ENCODE assay signal across 7 cellular contexts in the genomic region with DNA sequence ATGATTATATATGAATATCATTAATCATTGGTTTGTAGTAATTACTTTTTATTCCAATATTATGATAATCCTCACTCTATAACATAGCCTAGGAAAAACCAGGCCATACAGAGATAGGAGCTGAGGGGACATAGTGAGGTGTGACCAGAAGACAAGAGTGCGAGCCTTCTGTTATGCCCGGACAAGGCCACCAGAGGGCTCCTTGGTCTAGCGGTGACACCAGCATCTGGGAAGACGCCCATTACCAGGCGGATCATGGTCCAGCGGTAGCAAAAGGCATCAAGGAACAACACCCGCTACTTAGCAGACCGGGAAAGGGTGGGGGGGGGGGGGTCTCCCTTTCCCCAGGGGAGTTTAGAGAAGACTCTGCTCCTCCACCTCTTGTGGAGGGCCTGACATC.
DNase-seq lines count a peak whose midpoint lies in the region; ATAC-seq and TF ChIP-seq lines count a peak whose summit lies in the region.
"Not testable (repeated sequence)": the region's sequence is repeated elsewhere in the genome, so short reads cannot be mapped to it uniquely, and the experiment has no call there.

No MANE protein-coding gene starts in this region.

- DNase-seq in EH (ENCODE audit: low read depth) = peak; percentile 54
- peak in 1 of 2 experiments; percentile 25 for DNase-seq in HL-60 (ENCODE audit: low read depth in 1 of 2, low spot score in 1 of 2)
- peak; percentile 39 for DNase-seq in activated CD8-positive, alpha-beta T cell treated with anti-CD3 and anti-CD28 coated beads for 36 hours
- DNase-seq in colonic mucosa = peak; percentile 45
- DNase-seq in left cardiac atrium = peak; percentile 39
- peak; percentile 8 for DNase-seq in neural crest cell (ENCODE audit: low read depth, low spot score)

- CTCF ChIA-PET in activated CD8-positive, alpha-beta T cell treated with anti-CD3 and anti-CD28 coated beads for 36 hours (lab: Charles Lee) = interaction anchor here (1.6 to 1.7 kb wide), 2 partner anchors 9 to 136 kb away, joined by 6 to 9 read pairs; no protein-coding TSS in a partner anchor

- not testable (repeated sequence) for H3K9me3 ChIP-seq in OCI-LY3 (ENCODE audit: insufficient read depth, low read length); colonic mucosa

- not testable (repeated sequence) for H3K36me3 Mint-ChIP-seq in activated CD8-positive, alpha-beta T cell treated with anti-CD3 and anti-CD28 coated beads for 36 hours (ENCODE audit: low read depth); neural crest cell (ENCODE audit: low read depth)

- not testable (repeated sequence) for H3K4me3 ChIP-seq in HL-60 (replicated peaks; ENCODE audit: insufficient read depth, low read length); OCI-LY3 (ENCODE audit: low read length); colonic mucosa

- not testable (repeated sequence) for H3K79me2 ChIP-seq in OCI-LY3 (ENCODE audit: low read length)

- not testable (repeated sequence) for H4K20me1 ChIP-seq in OCI-LY3 (ENCODE audit: insufficient read depth, low read length)

- not testable (repeated sequence) for H3K9ac ChIP-seq in OCI-LY3 (ENCODE audit: low read length); colonic mucosa (ENCODE audit: low read depth in 2 of 2, low read length in 2 of 2)

- POLR2A ChIA-PET in activated CD8-positive, alpha-beta T cell treated with anti-CD3 and anti-CD28 coated beads for 36 hours (lab: Charles Lee) = not testable (repeated sequence)

- H3K4me2 ChIP-seq in OCI-LY3 (ENCODE audit: low read length) = not testable (repeated sequence)

- not testable (repeated sequence) for H3K27ac Mint-ChIP-seq in activated CD8-positive, alpha-beta T cell treated with anti-CD3 and anti-CD28 coated beads for 36 hours; neural crest cell (ENCODE audit: unreplicated experiment)

- H3K4me1 ChIP-seq in OCI-LY3 (ENCODE audit: low read length); colonic mucosa: not testable (repeated sequence)

- intact Hi-C loops in activated CD8-positive, alpha-beta T cell treated with anti-CD3 and anti-CD28 coated beads for 36 hours (cut with micrococcal nuclease); colonic mucosa (cut with DNase I); left cardiac atrium (cut with DNase I): not testable (repeated sequence)

- not testable (repeated sequence) for H3K27me3 Mint-ChIP-seq in activated CD8-positive, alpha-beta T cell treated with anti-CD3 and anti-CD28 coated beads for 36 hours; neural crest cell (ENCODE audit: low read depth)

- not testable (repeated sequence) for H3K4me1 Mint-ChIP-seq in activated CD8-positive, alpha-beta T cell treated with anti-CD3 and anti-CD28 coated beads for 36 hours (ENCODE audit: low read depth); neural crest cell

- not testable (repeated sequence) for H3K36me3 ChIP-seq in OCI-LY3 (replicated peaks; ENCODE audit: low read depth, low read length); colonic mucosa

- ATAC-seq in activated CD8-positive, alpha-beta T cell treated with anti-CD3 and anti-CD28 coated beads for 36 hours; left cardiac atrium: not testable (repeated sequence)

- not testable (repeated sequence) for H3K9me3 Mint-ChIP-seq in activated CD8-positive, alpha-beta T cell treated with anti-CD3 and anti-CD28 coated beads for 36 hours; neural crest cell

- H3K4me3 Mint-ChIP-seq in activated CD8-positive, alpha-beta T cell treated with anti-CD3 and anti-CD28 coated beads for 36 hours; neural crest cell: not testable (repeated sequence)

- peak; percentile 12 for TF ChIP-seq CTCF in HL-60 (IDR thresholded peaks at IDR 0.05; ENCODE audit: insufficient read depth, low read length)
- peak; percentile 35 for TF ChIP-seq CTCF in OCI-LY3 (IDR thresholded peaks at IDR 0.05; ENCODE audit: low read depth, low read length)
- not testable (repeated sequence) for TF ChIP-seq CTCF in activated CD8-positive, alpha-beta T cell treated with anti-CD3 and anti-CD28 coated beads for 36 hours (IDR thresholded peaks at IDR 0.05); colonic mucosa (IDR thresholded peaks at IDR 0.05)
- TF ChIP-seq CTCF in neural crest cell (conservative IDR thresholded peaks at IDR 0.05) = peak; percentile 56

- H2AFZ ChIP-seq in OCI-LY3 (ENCODE audit: low read depth, low read length) = not testable (repeated sequence)

- not testable (repeated sequence) for H3K27ac ChIP-seq in HL-60 (replicated peaks); OCI-LY3 (ENCODE audit: low read length); colonic mucosa

- not testable (repeated sequence) for H3K27me3 ChIP-seq in HL-60 (ENCODE audit: insufficient read depth, poor library complexity, severe bottlenecking); OCI-LY3 (ENCODE audit: low read depth, low read length); colonic mucosa
